8 cellular contexts compared by ENCODE assay signal in the genomic region with DNA sequence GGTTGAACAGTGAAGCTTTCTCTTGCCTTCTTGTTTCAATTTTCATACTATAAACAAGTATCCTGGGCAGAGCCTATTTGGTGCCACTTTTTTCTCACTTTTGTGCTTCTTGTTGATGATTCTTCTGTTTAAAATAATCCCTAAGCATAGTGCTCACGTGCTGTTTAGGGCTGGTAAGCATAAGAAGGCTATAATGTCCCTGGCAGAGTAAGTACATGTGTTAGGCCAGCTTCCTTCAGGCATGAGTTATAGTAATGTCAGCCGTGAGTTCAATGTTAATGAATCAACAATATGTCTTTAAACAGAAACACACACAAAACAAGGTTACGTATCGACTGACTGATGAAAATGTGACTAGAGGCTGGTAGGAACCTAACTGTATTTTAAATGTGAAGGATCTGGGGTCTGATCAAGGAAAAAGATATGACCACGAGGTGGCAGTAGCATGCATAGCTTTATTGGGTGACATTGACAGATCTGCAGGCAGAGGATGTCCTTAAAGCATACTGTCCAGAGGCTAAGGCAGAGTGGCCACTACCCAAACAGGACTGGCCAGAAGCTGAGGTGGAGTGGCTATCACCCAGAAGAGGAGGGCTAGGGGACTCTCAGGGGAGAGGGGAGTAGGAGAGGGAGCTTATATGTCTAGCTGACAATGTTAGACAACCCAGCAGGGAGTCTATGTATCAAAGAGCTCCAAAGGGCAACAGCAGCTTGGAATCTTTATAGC.
DNase-seq lines count a peak whose midpoint lies in the region; ATAC-seq and TF ChIP-seq lines count a peak whose summit lies in the region.

No MANE protein-coding gene starts in this region.

- in situ Hi-C loops in gastrocnemius medialis (cut with MboI; ENCODE audit: low sequenced_read_pairs in 4 of 4): loop anchor here (5.0 to 25.0 kb wide), 5 partner anchors 196 to 726 kb away; partner anchors contain the start of gene MRPS33 (in 3 of the 4)

- TF ChIP-seq RAD21 in HCT116 (IDR thresholded peaks at IDR 0.05; ENCODE audit: low read depth): peak; percentile 79

- H3K27ac ChIP-seq in HCT116 (ENCODE audit: low read depth, low read length): no peak overlapping the region
- H3K27ac ChIP-seq in gastrocnemius medialis: no peak overlapping the region

- H3K27me3 ChIP-seq in HCT116 (ENCODE audit: insufficient read depth, low read length): no peaks in the 10 kb centered on the region
- no peaks in the 10 kb centered on the region for H3K27me3 ChIP-seq in adipocyte (replicated peaks; ENCODE audit: control insufficient read depth, insufficient read depth, low read length)
- no peaks in the 10 kb centered on the region for H3K27me3 ChIP-seq in gastrocnemius medialis

- intact Hi-C loops in HCT116 (cut with micrococcal nuclease) (loop anchor here (1.0 to 5.0 kb wide), 4 partner anchors 114 to 721 kb away; partner anchors contain the start of gene BRAF), left ventricle myocardium superior (cut with micrococcal nuclease) (no loop called here), gastrocnemius medialis (cut with DNase I; ENCODE audit: low total_unique reads) (loop anchor here (1.0 to 5.0 kb wide), 5 partner anchors 114 to 836 kb away; partner anchors contain the start of gene MRPS33)

- POLR2A ChIA-PET in HCT116 (lab: Charles Lee): no interaction called here

- RAD21 ChIA-PET in HCT116 (lab: Charles Lee; ENCODE audit: low non-redundant PET in 1 of 2, low total read pairs in 2 of 2, uncharacterized antibody in 2 of 2, unreplicated experiment in 2 of 2): interaction anchor here in 1 of 2 experiments (0.6 to 0.8 kb wide), 2 partner anchors 172 to 302 kb away, joined by 3 to 6 read pairs; no protein-coding TSS in a partner anchor

- H3K4me2 ChIP-seq in HCT116 (ENCODE audit: low read length): no peak overlapping the region

- H3K9ac ChIP-seq in HCT116 (ENCODE audit: low read length): no peak overlapping the region
- H3K9ac ChIP-seq in adipocyte (ENCODE audit: low read length): peak overlapping the region; percentile 6

- TF ChIP-seq POLR2A in HCT116 (IDR thresholded peaks at IDR 0.05; ENCODE audit: borderline replicate concordance, extremely low read depth, insufficient read depth, insufficient read length) (no peak), gastrocnemius medialis (IDR thresholded peaks at IDR 0.05) (no peak)

- no peaks in the 10 kb centered on the region for H3K9me2 ChIP-seq in HCT116 (ENCODE audit: insufficient read depth)

- H3K79me2 ChIP-seq in HCT116 (ENCODE audit: insufficient read depth, low read length): 0 out of 2 replicates have a peak, but pooled peaks cover 6% of the 10 kb centered on the region

- CTCF ChIA-PET in HCT116 (lab: Charles Lee): interaction anchor here (0.7 to 1.6 kb wide), 16 partner anchors 9 to 723 kb away, joined by 3 to 13 read pairs (median 4); partner anchors contain the start of genes ADCK2 and MRPS33

- DNase-seq in GM10266 (ENCODE audit: extremely low spot score): peak; percentile 35
- DNase-seq in HCT116 (ENCODE audit: low read depth, low spot score): peak; percentile 53
- peak; percentile 73 for DNase-seq in NCI-H1092 treated with DMSO at 0.1 percent for 48 hours (lab: John Stamatoyannopoulos, UW)
- DNase-seq in SW480 (ENCODE audit: low spot score): peak; percentile 65
- peak; percentile 86 for DNase-seq in adipocyte (ENCODE audit: low read depth)
- DNase-seq in left ventricle myocardium superior: no peak
- DNase-seq in gastrocnemius medialis: peak; percentile 18 to 41

- no peak overlapping the region for H2AFZ ChIP-seq in HCT116 (ENCODE audit: low read depth, low read length, poor library complexity, severe bottlenecking)

- no TSS peak for BruUV-seq in HCT116 (replicated peaks; lab: Mats Ljungman, UMichigan)

- H4K20me1 ChIP-seq in HCT116 (ENCODE audit: insufficient read depth): peaks cover 7% of the 10 kb centered on the region; the same call in 1 of the 2 replicates

- TF ChIP-seq CTCF in GM10266 (IDR thresholded peaks at IDR 0.05; ENCODE audit: control insufficient read depth, insufficient read depth, low read depth, missing control alignments): peak; percentile 67
- TF ChIP-seq CTCF in HCT116 (IDR thresholded peaks at IDR 0.05 in 2 of 3, conservative IDR thresholded peaks at IDR 0.05 in 1 of 3; ENCODE audit: borderline replicate concordance in 1 of 3, insufficient read depth in 1 of 3, low read depth in 2 of 3, low read length in 2 of 3): peak; percentile 54 to 86 (median 65); a peak in 5 of 6 replicates
- TF ChIP-seq CTCF in gastrocnemius medialis (IDR thresholded peaks at IDR 0.05 in 4 of 5, conservative IDR thresholded peaks at IDR 0.05 in 1 of 5): peak; percentile 53 to 78 (median 70)

- H3K9me3 ChIP-seq in HCT116 (ENCODE audit: control insufficient read depth in 1 of 2, insufficient read depth in 1 of 2, low read depth in 1 of 2, low read length in 2 of 2) (no peaks in the 10 kb centered on the region), adipocyte (ENCODE audit: control insufficient read depth, low read length) (no peaks in the 10 kb centered on the region), gastrocnemius medialis (no peaks in the 10 kb centered on the region)

- H3K4me1 ChIP-seq in HCT116 (ENCODE audit: control insufficient read depth in 1 of 2, insufficient read depth in 2 of 2, low read length in 2 of 2) (no peaks in the 10 kb centered on the region), adipocyte (ENCODE audit: control insufficient read depth, insufficient read depth, low read length) (no peaks in the 10 kb centered on the region), gastrocnemius medialis (no peaks in the 10 kb centered on the region)

- H3K36me3 ChIP-seq in HCT116 (ENCODE audit: control insufficient read depth in 1 of 2, insufficient read depth in 2 of 2, low read length in 2 of 2) (no peaks in the 10 kb centered on the region), adipocyte (ENCODE audit: control insufficient read depth, insufficient read depth, low read length, severe bottlenecking) (no peaks in the 10 kb centered on the region), gastrocnemius medialis (no peaks in the 10 kb centered on the region)

- ATAC-seq in HCT116 (peak; percentile 97), left ventricle myocardium superior (peak; percentile 92), gastrocnemius medialis (peak; percentile 93 to 97), HG03025 (IDR thresholded peaks at IDR 0.05; ENCODE audit: low FRiP score, unreplicated experiment) (no peak)

- H3K4me3 ChIP-seq in HCT116 (replicated peaks in 1 of 2; ENCODE audit: low read depth in 1 of 2, low read length in 2 of 2) (no peak overlapping the region), adipocyte (ENCODE audit: low read length) (no peak overlapping the region), gastrocnemius medialis (no peak overlapping the region)

TF ChIP-seq in HCT116, 20 proteins besides CTCF, POLR2A, EP300 and RAD21:
- TF ChIP-seq FOSL1 (IDR thresholded peaks at IDR 0.05; ENCODE audit: low read depth) (no peak), CBX3 (IDR thresholded peaks at IDR 0.05; ENCODE audit: low read depth) (0 out of 2 replicates have a peak, but pooled peaks have one; percentile 12)
